ENCODE assay signal across 10 cellular contexts in the genomic region with DNA sequence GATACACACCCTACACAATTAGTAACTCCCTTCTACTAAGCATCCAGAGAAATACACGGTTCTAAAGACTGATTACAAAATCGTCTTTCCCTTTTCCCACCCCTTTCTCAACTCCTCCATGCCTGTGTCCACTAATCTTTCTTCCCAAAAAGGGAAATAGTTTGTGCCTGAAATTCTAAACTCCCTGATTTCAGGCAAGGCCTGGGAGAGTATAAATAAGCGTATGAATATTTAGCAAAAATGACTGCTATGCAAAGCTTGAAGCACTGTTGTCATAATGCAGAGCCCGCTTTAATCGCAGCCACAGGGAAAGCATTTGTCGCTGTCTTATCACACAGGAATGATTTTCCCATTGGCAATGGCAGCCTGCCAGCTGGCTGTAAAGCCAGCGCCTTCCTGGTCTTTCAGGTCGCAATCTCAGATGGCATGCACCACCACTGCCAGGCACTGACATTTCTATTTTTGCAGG.
DNase-seq lines count a peak whose midpoint lies in the region; ATAC-seq, FAIRE-seq and TF ChIP-seq lines count a peak whose summit lies in the region.
"Had no signal": no experiment of that assay in that cellular context is flagged by ENCODE, and none has a peak within 500 bp of the region (broad histone marks: within the 10 kb centered on the region; RNA-seq: fewer than 3 reads in every experiment).

No MANE protein-coding gene starts in this region.

- H4K20me1 ChIP-seq in HepG2 (ENCODE audit: insufficient read depth, low read length): no peaks in the 10 kb centered on the region
- H4K20me1 ChIP-seq: BLaER1 had no signal

- TF ChIP-seq POLR2A in HepG2 (IDR thresholded peaks at IDR 0.05; ENCODE audit: insufficient read depth in 1 of 2, low read depth in 2 of 2, low read length in 2 of 2): no peak
- no peak for TF ChIP-seq POLR2A in H54 (IDR thresholded peaks at IDR 0.05; ENCODE audit: low read depth, low read length)

- H3K4me1 Mint-ChIP-seq in stimulated activated naive CD8-positive, alpha-beta T cell treated with anti-CD3 and anti-CD28 coated beads, Interleukin-15, amount 100 ng/mL, for 72 hours: no peaks in the 10 kb centered on the region

- H3K4me1 ChIP-seq in liver (ENCODE audit: control insufficient read depth in 4 of 4, insufficient read depth in 4 of 4, low read length in 3 of 4): peaks cover 0 to 16% (median 9%) of the 10 kb centered on the region in 4 donors
- H3K4me1 ChIP-seq in HepG2 (ENCODE audit: insufficient read depth, low read length): no peaks in the 10 kb centered on the region
- peaks cover 2 to 12% of the 10 kb centered on the region in 2 donors for H3K4me1 ChIP-seq in lung (ENCODE audit: control insufficient read depth in 2 of 2, insufficient read depth in 2 of 2, low read length in 2 of 2)
- peaks cover 13 to 17% of the 10 kb centered on the region in 2 donors for H3K4me1 ChIP-seq in aorta (ENCODE audit: control insufficient read depth in 1 of 2, insufficient read depth in 2 of 2, low read length in 2 of 2)
- H3K4me1 ChIP-seq: BLaER1 had no signal

- TF ChIP-seq CTCF in liver (IDR thresholded peaks at IDR 0.05; ENCODE audit: low read depth, low read length, missing input control) (no peak), HepG2 (CRISPR knock-in tag; IDR thresholded peaks at IDR 0.05) (no peak), lung (IDR thresholded peaks at IDR 0.05; ENCODE audit: control extremely low read depth, extremely low read depth) (no peak)

- intact Hi-C loops in HepG2 (cut with micrococcal nuclease; ENCODE audit: unreplicated experiment) (no loop called here), aorta (cut with DNase I) (loop anchor here in 1 of 2 donors (2.0 to 5.0 kb wide), 3 partner anchors 70 to 510 kb away; no protein-coding TSS in a partner anchor)

- in situ Hi-C loops in HepG2 (cut with HindIII; ENCODE audit: extremely low pct_ligation_motif_present, low pct_unique_long_range_greater_than_20kb): no loop called here

- ATAC-seq in HepG2 (no peak), lung (ENCODE audit: insufficient read depth, low FRiP score) (no peak), aorta (ENCODE audit: low FRiP score) (peak; percentile 79)
- ATAC-seq in stimulated activated naive CD8-positive, alpha-beta T cell treated with anti-CD3 and anti-CD28 coated beads, Interleukin-15, amount 100 ng/mL, for 72 hours: no peak

- H3K27me3 Mint-ChIP-seq in stimulated activated naive CD8-positive, alpha-beta T cell treated with anti-CD3 and anti-CD28 coated beads, Interleukin-15, amount 100 ng/mL, for 72 hours: no peaks in the 10 kb centered on the region

- no peaks in the 10 kb centered on the region for H3K79me2 ChIP-seq in HepG2 (ENCODE audit: insufficient read depth, low read length)

- TF ChIP-seq EP300 in HepG2 (IDR thresholded peaks at IDR 0.05; ENCODE audit: low read depth in 2 of 2, low read length in 2 of 2): no peak
- TF ChIP-seq EP300 in HepG2 (CRISPR knock-in tag; IDR thresholded peaks at IDR 0.05; ENCODE audit: borderline replicate concordance): no peak

- H3K27ac ChIP-seq in liver (ENCODE audit: low read depth in 1 of 2, low read length in 2 of 2): peak overlapping the region; percentile 6 to 67
- no peak overlapping the region for H3K27ac ChIP-seq in HepG2 (ENCODE audit: extremely low read length, insufficient read depth, low read length)
- peak overlapping the region in 1 of 2 donors; percentile 92 for H3K27ac ChIP-seq in lung (ENCODE audit: low read depth in 1 of 2, low read length in 1 of 2)
- H3K27ac ChIP-seq in aorta (ENCODE audit: low read depth in 1 of 2, low read length in 2 of 2): peak overlapping the region; percentile 96 to 100
- H3K27ac ChIP-seq: BLaER1 had no signal

- H3K9me3 ChIP-seq in liver (ENCODE audit: control insufficient read depth in 4 of 4, low read length in 3 of 4) (no peaks in the 10 kb centered on the region), HepG2 (ENCODE audit: low read length) (no peaks in the 10 kb centered on the region), lung (ENCODE audit: control insufficient read depth in 2 of 2, insufficient read depth in 1 of 2, low read length in 1 of 2) (no peaks in the 10 kb centered on the region), aorta (ENCODE audit: control insufficient read depth, low read length) (no peaks in the 10 kb centered on the region)

- H3K4me3 ChIP-seq in liver (ENCODE audit: low read depth in 1 of 3, low read length in 3 of 3) (peak overlapping the region; percentile 9 to 41 (median 24)), HepG2 (replicated peaks in 1 of 3; ENCODE audit: insufficient read depth in 1 of 3, low read depth in 2 of 3, low read length in 3 of 3) (no peak overlapping the region), lung (no peak overlapping the region), aorta (ENCODE audit: low read length in 2 of 2) (no peak overlapping the region)
- H3K4me3 ChIP-seq: BLaER1 had no signal

- H3K9me3 Mint-ChIP-seq in stimulated activated naive CD8-positive, alpha-beta T cell treated with anti-CD3 and anti-CD28 coated beads, Interleukin-15, amount 100 ng/mL, for 72 hours: no peaks in the 10 kb centered on the region

- H2AFZ ChIP-seq in HepG2 (ENCODE audit: low read length): no peak overlapping the region

- 29% methylated on average over 8 of the region's 8 CpGs for WGBS in liver
- 31% methylated on average over 7 of the region's 8 CpGs for whole genome bisulfite sequencing in HepG2 (ENCODE audit: low lambda C conversion rate)
- WGBS in lung, 2 donors: 32 to 62% methylated on average over 8 of the region's 8 CpGs
- WGBS in aorta, 2 donors: 2 to 4% methylated on average over 8 of the region's 8 CpGs

- TF ChIP-seq RAD21 in liver (IDR thresholded peaks at IDR 0.05) (peak in 1 of 2 donors; percentile 21), HepG2 (CRISPR knock-in tag; IDR thresholded peaks at IDR 0.05) (no peak)

- H3K9ac ChIP-seq in liver (ENCODE audit: low read depth in 1 of 2, low read length in 2 of 2) (peak overlapping the region in 1 of 2 donors; percentile 50), HepG2 (ENCODE audit: insufficient read depth, low read depth, low read length) (no peak overlapping the region)
- H3K9ac ChIP-seq: BLaER1 had no signal

- FAIRE-seq in HepG2 (lab: Jason Lieb, UNC): no peak
- FAIRE-seq in H54 (lab: Jason Lieb, UNC): no peak

- H3K27ac Mint-ChIP-seq in stimulated activated naive CD8-positive, alpha-beta T cell treated with anti-CD3 and anti-CD28 coated beads, Interleukin-15, amount 100 ng/mL, for 72 hours: no peak overlapping the region

- no peak for DNase-seq in HepG2 (ENCODE audit: low spot score)
- DNase-seq in cerebellar cortex (ENCODE audit: low spot score): peak; percentile 75
- peak; percentile 61 for DNase-seq in lung (ENCODE audit: low spot score)
- peak; percentile 92 to 94 for DNase-seq in aorta
- no peak for DNase-seq in GF-D8 (lab: John Stamatoyannopoulos, UW)
- no peak for DNase-seq in H54 (ENCODE audit: insufficient read length, low spot score)
- DNase-seq in stimulated activated naive CD8-positive, alpha-beta T cell treated with anti-CD3 and anti-CD28 coated beads, Interleukin-15, amount 100 ng/mL, for 72 hours: no peak
- DNase-seq: activated naive CD4-positive, alpha-beta T cell had no signal

- CTCF ChIA-PET in HepG2 (lab: Yijun Ruan, JAX; ENCODE audit: low intra/inter-chr PET ratio, low total read pairs): no interaction called here

- H3K36me3 ChIP-seq in liver (ENCODE audit: control insufficient read depth in 4 of 4, insufficient read depth in 3 of 4, low read depth in 1 of 4, low read length in 3 of 4) (no peaks in the 10 kb centered on the region), HepG2 (replicated peaks in 1 of 2; ENCODE audit: control insufficient read depth in 1 of 2, insufficient read depth in 2 of 2, low read length in 2 of 2) (no peaks in the 10 kb centered on the region), lung (ENCODE audit: control insufficient read depth in 2 of 2, insufficient read depth in 2 of 2, low read length in 2 of 2) (no peaks in the 10 kb centered on the region), aorta (ENCODE audit: control insufficient read depth in 1 of 2, insufficient read depth in 2 of 2, low read length in 1 of 2) (no peaks in the 10 kb centered on the region)
- H3K36me3 ChIP-seq: BLaER1 had no signal

- no TSS peak for BruUV-seq in HepG2 (replicated peaks; lab: Mats Ljungman, UMichigan)

- no peaks in the 10 kb centered on the region for H3K27me3 ChIP-seq in liver (ENCODE audit: control insufficient read depth in 4 of 4, insufficient read depth in 4 of 4, low read length in 3 of 4)
- peaks cover 0 to 11% of the 10 kb centered on the region in 2 experiments; a peak in 2 of 5 replicates for H3K27me3 ChIP-seq in HepG2 (ENCODE audit: control insufficient read depth in 1 of 2, insufficient read depth in 2 of 2, low read length in 2 of 2)
- H3K27me3 ChIP-seq in lung (ENCODE audit: control insufficient read depth, insufficient read depth): no peaks in the 10 kb centered on the region
- no peaks in the 10 kb centered on the region for H3K27me3 ChIP-seq in aorta (ENCODE audit: control insufficient read depth in 1 of 2, insufficient read depth in 2 of 2, low read length in 1 of 2)
- H3K27me3 ChIP-seq: BLaER1 had no signal

- POLR2A ChIA-PET in HepG2 (lab: Yijun Ruan, JAX): no interaction called here

- no peak overlapping the region for H3K4me3 Mint-ChIP-seq in stimulated activated naive CD8-positive, alpha-beta T cell treated with anti-CD3 and anti-CD28 coated beads, Interleukin-15, amount 100 ng/mL, for 72 hours

- H3K4me2 ChIP-seq in HepG2 (ENCODE audit: low read depth, low read length): no peak overlapping the region
- H3K4me2 ChIP-seq: BLaER1 had no signal

TF ChIP-seq in liver, 16 proteins besides CTCF, POLR2A, EP300 and RAD21 (continues in another document):
- TF ChIP-seq EGR1 (IDR thresholded peaks at IDR 0.05; ENCODE audit: low read depth in 2 of 2): peak in 1 of 2 donors; percentile 11

TF ChIP-seq in HepG2, 621 proteins besides CTCF, POLR2A, EP300 and RAD21:
- TF ChIP-seq NR2F2 (IDR thresholded peaks at IDR 0.05; ENCODE audit: borderline replicate concordance, low read depth): no peak
- no peak for TF ChIP-seq CAMTA2 (CRISPR knock-in tag; IDR thresholded peaks at IDR 0.05; ENCODE audit: borderline replicate concordance)
- no peak for TF ChIP-seq ZNF367 (CRISPR knock-in tag; IDR thresholded peaks at IDR 0.05; ENCODE audit: borderline replicate concordance)
- TF ChIP-seq, protein P1, sequence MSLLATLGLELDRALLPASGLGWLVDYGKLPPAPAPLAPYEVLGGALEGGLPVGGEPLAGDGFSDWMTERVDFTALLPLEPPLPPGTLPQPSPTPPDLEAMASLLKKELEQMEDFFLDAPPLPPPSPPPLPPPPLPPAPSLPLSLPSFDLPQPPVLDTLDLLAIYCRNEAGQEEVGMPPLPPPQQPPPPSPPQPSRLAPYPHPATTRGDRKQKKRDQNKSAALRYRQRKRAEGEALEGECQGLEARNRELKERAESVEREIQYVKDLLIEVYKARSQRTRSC (CRISPR knock-in tag; IDR thresholded peaks at IDR 0.05; ENCODE audit: low read depth): no peak
- TF ChIP-seq ZNF775 (CRISPR knock-in tag; IDR thresholded peaks at IDR 0.05; ENCODE audit: borderline replicate concordance): no peak
- TF ChIP-seq ZNF264 (CRISPR knock-in tag; IDR thresholded peaks at IDR 0.05): no peak
- TF ChIP-seq ZC3H13 (CRISPR knock-in tag; IDR thresholded peaks at IDR 0.05): no peak

Comparison
In these comparisons a context has a peak if more than half of its experiments do, and no peak if none do; other contexts are left out.
1. H3K4me3 ChIP-seq: peak in liver (3 of 3); none in HepG2 (0 of 3), lung (single experiment) and aorta (0 of 2).
2. DNase-seq: peak in cerebellar cortex (single experiment), lung (single experiment) and aorta (2 of 2); none in HepG2 (single experiment), GF-D8 (single experiment), H54 (single experiment) and stimulated activated naive CD8-positive, alpha-beta T cell treated with anti-CD3 and anti-CD28 coated beads, Interleukin-15, amount 100 ng/mL, for 72 hours (0 of 2).